8 cellular contexts compared by ENCODE assay signal in the genomic region with DNA sequence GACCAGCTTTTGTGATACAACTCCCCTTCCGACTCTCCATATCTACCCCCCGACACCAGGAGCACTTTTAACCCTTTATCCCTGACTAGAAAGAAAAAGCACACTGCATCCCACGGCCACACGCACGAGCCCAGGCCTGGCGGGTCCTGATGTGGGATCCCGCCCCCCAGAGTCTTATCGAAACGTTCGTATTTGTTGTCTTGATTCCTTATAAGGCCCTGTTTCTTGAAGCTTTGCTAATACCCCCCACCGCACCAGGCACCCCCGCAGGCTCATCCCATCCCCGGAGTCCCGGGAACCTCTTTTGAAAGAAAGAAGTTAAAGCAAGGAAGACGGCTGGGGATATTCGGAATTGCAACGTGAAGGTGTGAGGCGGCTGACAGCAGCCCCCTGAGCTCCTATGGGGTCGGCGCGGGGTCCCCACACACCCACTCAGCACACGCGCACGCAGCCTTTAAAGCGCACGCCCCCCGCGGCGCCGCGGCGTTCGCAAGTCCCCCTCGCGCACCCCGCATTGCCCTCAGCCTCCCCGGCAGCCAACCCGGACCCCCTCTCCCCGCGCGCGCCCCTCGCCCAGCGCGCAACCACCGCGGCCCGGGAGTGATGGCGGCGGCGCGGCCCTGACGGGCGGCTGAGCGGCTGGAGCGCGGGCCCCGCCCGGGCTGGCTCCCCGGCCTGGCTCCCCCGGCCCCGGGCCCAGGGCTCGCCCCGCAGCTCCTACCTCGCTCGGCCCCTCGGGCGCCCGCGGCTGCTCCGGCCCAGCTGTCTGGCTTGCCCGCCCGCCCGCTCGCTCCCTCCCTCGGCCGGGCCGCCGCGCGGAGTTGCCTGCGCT. TPM values are rescaled to one million over a fixed set of nuclear protein-coding genes. Genes with fewer than 3 reads are reported as not detected.
DNase-seq lines count a peak whose midpoint lies in the region; ATAC-seq and TF ChIP-seq lines count a peak whose summit lies in the region.

No MANE protein-coding gene starts in this region.

- H3K27me3 ChIP-seq in gastroesophageal sphincter (no peaks in the 10 kb centered on the region), parathyroid adenoma (ENCODE audit: control insufficient read depth, insufficient read depth, low read length) (no peaks in the 10 kb centered on the region)

- TF ChIP-seq CTCF in gastroesophageal sphincter (IDR thresholded peaks at IDR 0.05) (no peak), parathyroid adenoma (IDR thresholded peaks at IDR 0.05) (no peak)

- H3K9me3 ChIP-seq in gastroesophageal sphincter (no peaks in the 10 kb centered on the region), parathyroid adenoma (ENCODE audit: control insufficient read depth, low read length) (no peaks in the 10 kb centered on the region)

- peak overlapping the region; percentile 93 for H3K4me2 ChIP-seq in parathyroid adenoma (ENCODE audit: low read length)

- peak overlapping the region; percentile 70 for H3K9ac ChIP-seq in parathyroid adenoma

- ATAC-seq in GM21576 (IDR thresholded peaks at IDR 0.05; ENCODE audit: unreplicated experiment) (peak; percentile 28), gastroesophageal sphincter (peak; percentile 72)
- ATAC-seq in activated T-cell treated with anti-CD3 and anti-CD28 coated beads, Interleukin-2, amount 50 U/mL, for 4 hours, result peak; percentile 50 to 54

- H3K4me3 Mint-ChIP-seq in activated T-cell treated with anti-CD3 and anti-CD28 coated beads, Interleukin-2, amount 50 U/mL, for 4 hours, result peak overlapping the region; percentile 99

- no peaks in the 10 kb centered on the region for H3K9me3 Mint-ChIP-seq in activated T-cell treated with anti-CD3 and anti-CD28 coated beads, Interleukin-2, amount 50 U/mL, for 4 hours

- 0% methylated on average over 10 to 11 of the region's 82 CpGs for WGBS in gastroesophageal sphincter (ENCODE audit: low coverage in 1 of 2), 2 donors

- H3K4me3 ChIP-seq in gastroesophageal sphincter (peak overlapping the region; percentile 69 to 94), parathyroid adenoma (ENCODE audit: low read depth, low read length) (peak overlapping the region; percentile 81)

- no peaks in the 10 kb centered on the region for H3K36me3 ChIP-seq in gastroesophageal sphincter
- no peaks in the 10 kb centered on the region for H3K36me3 ChIP-seq in parathyroid adenoma (ENCODE audit: control insufficient read depth, insufficient read depth, low read length)

- TF ChIP-seq POLR2A in gastroesophageal sphincter (IDR thresholded peaks at IDR 0.05), result no peak

- H3K79me2 ChIP-seq in parathyroid adenoma, result peaks cover 10% of the 10 kb centered on the region

- TF ChIP-seq EP300 in gastroesophageal sphincter (IDR thresholded peaks at IDR 0.05), result no peak

- peak; percentile 8 for DNase-seq in COLO668 (lab: John Stamatoyannopoulos, UW; ENCODE audit: unreplicated experiment)
- peak; percentile 55 for DNase-seq in NCI-H1092 treated with DMSO at 0.1 percent for 48 hours (lab: John Stamatoyannopoulos, UW)
- DNase-seq in activated T-cell treated with anti-CD3 and anti-CD28 coated beads, Interleukin-2, amount 50 U/mL, for 4 hours, result peak; percentile 52
- DNase-seq in occipital lobe (lab: John Stamatoyannopoulos, UW), result no peak
- DNase-seq in AML-193 (lab: John Stamatoyannopoulos, UW), result no peak

- H3K27me3 Mint-ChIP-seq in activated T-cell treated with anti-CD3 and anti-CD28 coated beads, Interleukin-2, amount 50 U/mL, for 4 hours (ENCODE audit: low read depth), result no peaks in the 10 kb centered on the region

- peak overlapping the region; percentile 91 for H2AFZ ChIP-seq in parathyroid adenoma

- peaks cover 7 to 56% (median 12%) of the 10 kb centered on the region in 3 donors for H3K4me1 ChIP-seq in gastroesophageal sphincter
- peaks cover 6% of the 10 kb centered on the region for H3K4me1 ChIP-seq in parathyroid adenoma

- peaks cover 50% of the 10 kb centered on the region for H3K4me1 Mint-ChIP-seq in activated T-cell treated with anti-CD3 and anti-CD28 coated beads, Interleukin-2, amount 50 U/mL, for 4 hours (ENCODE audit: low read depth)

- H3K27ac ChIP-seq in gastroesophageal sphincter, result peak overlapping the region; percentile 69 to 96 (median 91)
- peak overlapping the region; percentile 36 for H3K27ac ChIP-seq in parathyroid adenoma

- H3K36me3 Mint-ChIP-seq in activated T-cell treated with anti-CD3 and anti-CD28 coated beads, Interleukin-2, amount 50 U/mL, for 4 hours (ENCODE audit: insufficient read depth), result peaks cover 7% of the 10 kb centered on the region

RNA-seq across cellular contexts. Expression of gene STAT5B, which starts 0.4 kb away (rescaled TPM):
- total RNA-seq in activated T-cell treated with anti-CD3 and anti-CD28 coated beads, Interleukin-2, amount 50 U/mL, for 4 hours, result 10 to 100 TPM; 62.9 to 86.7 (median 71.9) TPM
- total RNA-seq in gastroesophageal sphincter, result 10 to 100 TPM; 73.3 to 98.3 (median 95.6) TPM
- total RNA-seq in occipital lobe, result 20.7 TPM

RNA-seq across cellular contexts. Expression of gene STAT5A, which starts 12.6 kb away (rescaled TPM):
- 100 to 1,000 TPM; 193 to 264 (median 220) TPM for total RNA-seq in activated T-cell treated with anti-CD3 and anti-CD28 coated beads, Interleukin-2, amount 50 U/mL, for 4 hours
- total RNA-seq in gastroesophageal sphincter (10 to 100 TPM; 61.8 to 80.8 (median 71.4) TPM), occipital lobe (1.4 TPM)

Comparison
In these comparisons a context has a peak if more than half of its experiments do, and no peak if none do; other contexts are left out.
1. DNase-seq: peak in COLO668 (single experiment), NCI-H1092 treated with DMSO at 0.1 percent for 48 hours (single experiment) and activated T-cell treated with anti-CD3 and anti-CD28 coated beads, Interleukin-2, amount 50 U/mL, for 4 hours (single experiment); none in occipital lobe (single experiment) and AML-193 (0 of 2).
2. RNA of gene STAT5A, which starts 12.6 kb away (total RNA-seq): 193 to 264 TPM in activated T-cell treated with anti-CD3 and anti-CD28 coated beads, Interleukin-2, amount 50 U/mL, for 4 hours and 61.8 to 80.8 TPM in gastroesophageal sphincter; 1.4 TPM in occipital lobe (single experiment); every median in the first group is over 10 times any median in the second.
3. Peak in every context shown above with its lines, with median percentiles within 50 percentile points of each other: ATAC-seq.